Comparison of ENCODE assay signal across 1 cellular context in genomic region chr7:151009340-151010001, GRCh38.
TF ChIP-seq lines count a peak whose summit lies in the region.

No MANE protein-coding gene starts in this region.

TF ChIP-seq in K562, 482 proteins besides CTCF, POLR2A, EP300 and RAD21 (continued from another document):
- TF ChIP-seq MGA (IDR thresholded peaks at IDR 0.05) (no peak), WHSC1 (IDR thresholded peaks at IDR 0.05; ENCODE audit: low read length) (no peak), CBX1 (IDR thresholded peaks at IDR 0.05; ENCODE audit: low read depth) (peak; percentile 52; the same call in 1 of the 2 replicates), ZNF436 (CRISPR knock-in tag; IDR thresholded peaks at IDR 0.05) (no peak), DEAF1 (CRISPR knock-in tag; IDR thresholded peaks at IDR 0.05) (peak; percentile 7; the same call in 1 of the 2 replicates), STAG1 (CRISPR knock-in tag; IDR thresholded peaks at IDR 0.05; ENCODE audit: borderline replicate concordance) (peak; percentile 55; the same call in 1 of the 2 replicates), TFAP4 (CRISPR knock-in tag; IDR thresholded peaks at IDR 0.05; ENCODE audit: borderline replicate concordance) (peak; percentile 67; the same call in 1 of the 2 replicates), BRD9 (IDR thresholded peaks at IDR 0.05; ENCODE audit: low read depth, partially characterized antibody) (peak; percentile 50), ZBTB7A (IDR thresholded peaks at IDR 0.05; ENCODE audit: borderline replicate concordance, control insufficient read depth, low read depth, low read length) (peak; percentile 97), MYNN (IDR thresholded peaks at IDR 0.05) (peak; percentile 79), MYNN (CRISPR knock-in tag; IDR thresholded peaks at IDR 0.05) (no peak), GATAD2A (IDR thresholded peaks at IDR 0.05) (peak; percentile 56; the same call in 1 of the 2 replicates), ELF2 (CRISPR knock-in tag; IDR thresholded peaks at IDR 0.05) (peak; percentile 25; the same call in 1 of the 2 replicates), ZFP1 (CRISPR knock-in tag; IDR thresholded peaks at IDR 0.05) (no peak), TAF7 (tag; IDR thresholded peaks at IDR 0.05) (0 out of 2 replicates have a peak, but pooled peaks have one; percentile 36), HNRNPL (IDR thresholded peaks at IDR 0.05; ENCODE audit: low read depth, low read length) (peak; percentile 95)
